8 cellular contexts compared by ENCODE assay signal in genomic region chr10:83539528-83540308, GRCh38.
DNase-seq lines count a peak whose midpoint lies in the region; ATAC-seq, FAIRE-seq and TF ChIP-seq lines count a peak whose summit lies in the region.

No MANE protein-coding gene starts in this region.

- TF ChIP-seq POLR2A in breast epithelium (IDR thresholded peaks at IDR 0.05), result no peak

- H3K9me3 ChIP-seq in small intestine (ENCODE audit: control insufficient read depth, low read depth) (no peaks in the 10 kb centered on the region), kidney (ENCODE audit: control insufficient read depth in 1 of 2, low read length in 2 of 2) (no peaks in the 10 kb centered on the region), breast epithelium (no peaks in the 10 kb centered on the region)

- H3K27ac ChIP-seq in small intestine (ENCODE audit: low read depth in 1 of 2, low read length in 1 of 2) (no peak overlapping the region), kidney (ENCODE audit: low read depth in 2 of 2, low read length in 2 of 2) (no peak overlapping the region), breast epithelium (no peak overlapping the region)

- H3K4me1 ChIP-seq in small intestine (ENCODE audit: control insufficient read depth in 2 of 2, insufficient read depth in 1 of 2, low read depth in 1 of 2, low read length in 1 of 2), result no peaks in the 10 kb centered on the region
- H3K4me1 ChIP-seq in kidney (ENCODE audit: control insufficient read depth in 1 of 2, insufficient read depth in 1 of 2, low read depth in 1 of 2, low read length in 2 of 2), result peaks cover 0 to 5% of the 10 kb centered on the region in 2 donors
- H3K4me1 ChIP-seq in breast epithelium, result no peaks in the 10 kb centered on the region

- H3K9ac ChIP-seq in kidney (ENCODE audit: low read length in 2 of 2), result no peak overlapping the region

- FAIRE-seq in small intestine (lab: Jason Lieb, UNC) (no peak), kidney (lab: Jason Lieb, UNC) (no peak)

- peak; percentile 77 for DNase-seq in Caki2 (ENCODE audit: low read depth)
- DNase-seq in T1000 (lab: John Stamatoyannopoulos, UW), result peak; percentile 38
- DNase-seq in kidney tubule cell (ENCODE audit: low spot score), result peak; percentile 86
- DNase-seq in NCI-H1048 (lab: John Stamatoyannopoulos, UW), result no peak
- no peak for DNase-seq in small intestine
- DNase-seq in kidney, result no peak
- DNase-seq in breast epithelium (ENCODE audit: low spot score in 2 of 2), result no peak

- no peaks in the 10 kb centered on the region for H3K36me3 ChIP-seq in small intestine (ENCODE audit: control insufficient read depth in 2 of 2, insufficient read depth in 2 of 2, low read length in 2 of 2)
- no peaks in the 10 kb centered on the region for H3K36me3 ChIP-seq in kidney (ENCODE audit: control insufficient read depth in 1 of 2, insufficient read depth in 2 of 2, low read length in 2 of 2)
- H3K36me3 ChIP-seq in breast epithelium, result no peaks in the 10 kb centered on the region

- no peak overlapping the region for H3K4me3 ChIP-seq in small intestine (ENCODE audit: low read depth in 1 of 2, low read length in 2 of 2)
- H3K4me3 ChIP-seq in kidney (ENCODE audit: low read length in 2 of 2), result no peak overlapping the region
- no peak overlapping the region for H3K4me3 ChIP-seq in breast epithelium

- in situ Hi-C loops in Caki2 (cut with HindIII; ENCODE audit: low pct_unique_long_range_greater_than_20kb, low sequenced_read_pairs), result no loop called here

- H3K27me3 ChIP-seq in small intestine (ENCODE audit: control insufficient read depth in 2 of 2, insufficient read depth in 2 of 2, low read length in 2 of 2) (no peaks in the 10 kb centered on the region), breast epithelium (no peaks in the 10 kb centered on the region)

- intact Hi-C loops in kidney (cut with DNase I), result no loop called here
- intact Hi-C loops in breast epithelium (cut with DNase I; ENCODE audit: low total_unique reads), result no loop called here

- ATAC-seq in GM21786 (IDR thresholded peaks at IDR 0.05; ENCODE audit: unreplicated experiment), result peak; percentile 42

- TF ChIP-seq CTCF in kidney (IDR thresholded peaks at IDR 0.05; ENCODE audit: borderline replicate concordance, extremely low read depth, insufficient read depth) (no peak), breast epithelium (IDR thresholded peaks at IDR 0.05) (no peak)

- 53 to 75% (median 74%) methylated on average over 2 of the region's 2 CpGs for WGBS in small intestine, 3 donors

Comparison
In these comparisons a context has a peak if more than half of its experiments do, and no peak if none do; other contexts are left out.
1. DNase-seq: peak in Caki2 (single experiment), T1000 (single experiment) and kidney tubule cell (single experiment); none in NCI-H1048 (single experiment), small intestine (single experiment), kidney (single experiment) and breast epithelium (0 of 2).